Comparison of ENCODE assay signal across 8 cellular contexts in genomic region chr5:173616577-173617118, GRCh38. TPM values are rescaled to one million over a fixed set of nuclear protein-coding genes. Genes with fewer than 3 reads are reported as not detected.
A peak's percentile ranks its signal among the peaks of the same experiment; 100 is the strongest.
DNase-seq lines count a peak whose midpoint lies in the region; ATAC-seq and TF ChIP-seq lines count a peak whose summit lies in the region.

BOD1 (minus strand) TSS chr5:173616650; CDS start chr5:173616436, 214 bp downstream.

- peaks cover 0 to 20% of the 10 kb centered on the region in 2 donors for H3K4me1 ChIP-seq in breast epithelium
- H3K4me1 ChIP-seq in iPS-18a (ENCODE audit: control insufficient read depth, low read depth, low read length), result peaks cover 20% of the 10 kb centered on the region
- peaks cover 31% of the 10 kb centered on the region for H3K4me1 ChIP-seq in skeletal muscle satellite cell (ENCODE audit: control insufficient read depth, insufficient read depth, low read length)

- in situ Hi-C loops in ACHN (cut with HindIII; ENCODE audit: low pct_ligation_motif_present, low pct_unique_long_range_greater_than_20kb, low sequenced_read_pairs), result loop anchor here (25.0 kb wide), 1 partner anchor 696 kb away; no protein-coding TSS in a partner anchor

- intact Hi-C loops in breast epithelium (cut with DNase I; ENCODE audit: low total_unique reads), result loop anchor here (10.0 kb wide), 1 partner anchor 268 kb away; the partner anchor contains the start of gene CPEB4

- no peaks in the 10 kb centered on the region for H3K27me3 ChIP-seq in WERI-Rb-1 (ENCODE audit: insufficient read depth, low read depth, severe bottlenecking)
- H3K27me3 ChIP-seq in breast epithelium, result no peaks in the 10 kb centered on the region
- no peaks in the 10 kb centered on the region for H3K27me3 ChIP-seq in iPS-18a (ENCODE audit: control insufficient read depth, insufficient read depth, low read length)
- H3K27me3 ChIP-seq in skeletal muscle satellite cell (ENCODE audit: control insufficient read depth, insufficient read depth, low read length), result no peaks in the 10 kb centered on the region

- H3K9ac ChIP-seq in iPS-18a (ENCODE audit: low read length) (peak within 1 kb of the TSS; percentile 87), skeletal muscle satellite cell (ENCODE audit: low read depth, low read length) (peak within 1 kb of the TSS; percentile 96)

- DNase-seq in ACHN (peak; percentile 96), NCI-H2227 (lab: John Stamatoyannopoulos, UW; ENCODE audit: unreplicated experiment) (peak; percentile 96), WERI-Rb-1 (peak; percentile 98), breast epithelium (ENCODE audit: low spot score in 2 of 2) (peak; percentile 97)

- H3K4me3 ChIP-seq in WERI-Rb-1 (ENCODE audit: low read depth, low read length) (peak within 1 kb of the TSS; percentile 69), breast epithelium (peak within 1 kb of the TSS; percentile 87 to 95 (median 91)), iPS-18a (ENCODE audit: low read length) (peak within 1 kb of the TSS; percentile 78), skeletal muscle satellite cell (ENCODE audit: low read length) (peak within 1 kb of the TSS; percentile 89)

- ATAC-seq in GM18873 (IDR thresholded peaks at IDR 0.05; ENCODE audit: low FRiP score, unreplicated experiment), result peak; percentile 95
- peak; percentile 91 for ATAC-seq in HG03159 (IDR thresholded peaks at IDR 0.05; ENCODE audit: unreplicated experiment)

- peak within 1 kb of the TSS; percentile 89 for H3K4me2 ChIP-seq in skeletal muscle satellite cell (ENCODE audit: low read length)

- no peak for TF ChIP-seq CTCF in WERI-Rb-1 (IDR thresholded peaks at IDR 0.05; ENCODE audit: low read depth, low read length)
- peak in 1 of 3 donors; percentile 32 for TF ChIP-seq CTCF in breast epithelium (IDR thresholded peaks at IDR 0.05)

- H3K36me3 ChIP-seq in WERI-Rb-1 (peaks cover 36% of the 10 kb centered on the region), breast epithelium (no peaks in the 10 kb centered on the region), iPS-18a (ENCODE audit: control insufficient read depth, low read depth, low read length) (peaks cover 19% of the 10 kb centered on the region), skeletal muscle satellite cell (ENCODE audit: insufficient read depth, low read length) (peaks cover 17% of the 10 kb centered on the region)

- no peaks in the 10 kb centered on the region for H3K9me3 ChIP-seq in WERI-Rb-1 (ENCODE audit: severe bottlenecking)
- H3K9me3 ChIP-seq in breast epithelium, result no peaks in the 10 kb centered on the region
- H3K9me3 ChIP-seq in iPS-18a (ENCODE audit: control insufficient read depth, low read depth, low read length), result no peaks in the 10 kb centered on the region
- no peaks in the 10 kb centered on the region for H3K9me3 ChIP-seq in skeletal muscle satellite cell (replicated peaks; ENCODE audit: low read length)

- H3K27ac ChIP-seq in WERI-Rb-1 (peak within 1 kb of the TSS; percentile 97), breast epithelium (peak within 1 kb of the TSS; percentile 92 to 95), iPS-18a (ENCODE audit: low read length) (peak within 1 kb of the TSS; percentile 74)

- no peak for TF ChIP-seq POLR2A in breast epithelium (IDR thresholded peaks at IDR 0.05)

RNA-seq across cellular contexts. Expression of gene BOD1, which starts in this region (rescaled TPM):
- total RNA-seq in breast epithelium, result 10 to 100 TPM; 61.5 to 68.0 (median 64.6) TPM
- 47.2 and 47.4 TPM in 2 replicates for total RNA-seq in skeletal muscle satellite cell (2012; rRNA removed)

Comparison
In these comparisons a context has a peak if more than half of its experiments do, and no peak if none do; other contexts are left out.
1. Peak in every context shown above with its lines: DNase-seq, ATAC-seq, H3K4me3 ChIP-seq and H3K27ac ChIP-seq.